In the genomic region with DNA sequence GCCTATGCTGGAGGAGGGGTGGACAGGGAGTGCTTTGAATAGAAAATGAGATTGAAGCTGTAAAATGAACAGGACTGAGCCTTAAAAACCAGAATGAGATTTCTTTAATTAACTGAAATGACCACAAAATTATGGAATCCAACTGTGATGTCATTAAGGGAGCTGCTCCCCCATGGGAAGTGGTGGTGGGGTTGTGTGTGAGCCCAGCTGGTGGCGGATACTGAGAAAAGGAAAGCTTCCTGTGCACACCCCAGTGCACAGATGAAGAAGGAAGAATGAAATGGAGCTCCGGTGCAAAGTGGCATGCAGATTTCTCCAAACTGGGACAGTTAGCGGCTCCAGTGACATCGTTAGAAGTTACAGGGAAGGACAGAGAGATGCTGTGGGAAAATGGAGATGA, we compare ENCODE assay signal across 22 cellular contexts.
DNase-seq lines count a peak whose midpoint lies in the region; ATAC-seq, FAIRE-seq and TF ChIP-seq lines count a peak whose summit lies in the region.
"Had no signal": no experiment of that assay in that cellular context is flagged by ENCODE, and none has a peak within 500 bp of the region (broad histone marks: within the 10 kb centered on the region; RNA-seq: fewer than 3 reads in every experiment).

No MANE protein-coding gene starts in this region.

- no peak for DNase-seq in HepG2 (ENCODE audit: low spot score)
- DNase-seq in right lobe of liver: no peak
- DNase-seq in endodermal cell: no peak
- no peak for DNase-seq in right atrium auricular region (ENCODE audit: low spot score)
- no peak for DNase-seq in NAMALWA (ENCODE audit: low spot score)
- DNase-seq in osteoblast (ENCODE audit: insufficient read length, low spot score, missing footprints): no peak
- no peak for DNase-seq in WERI-Rb-1
- no peak for DNase-seq in spleen
- DNase-seq: BE2C; CD8-positive, alpha-beta memory T cell; DMS53; EL; HFFc6; KBM-7; NCI-H1694 treated with DMSO at 0.1 percent for 48 hours; NCI-H2107; NCI-H2227 treated with DMSO at 0.1 percent for 48 hours; NCI-H510A treated with DMSO at 0.1 percent for 48 hours; NCI-H774; PC-3 had no signal

- ATAC-seq in HepG2 (no peak), right lobe of liver (no peak)
- ATAC-seq: PC-3 had no signal

- WGBS in HepG2 (ENCODE audit: low lambda C conversion rate): 13% methylated on average over 4 of the region's 4 CpGs
- WGBS in right lobe of liver (ENCODE audit: insufficient coverage, low coverage, low lambda C conversion rate, missing lambda C conversion rate): 61% methylated on average over 4 of the region's 4 CpGs
- WGBS in endodermal cell (ENCODE audit: insufficient coverage in 1 of 2, insufficient read length in 1 of 2), 2 experiments: 88 to 93% methylated on average over 4 of the region's 4 CpGs
- 61 to 82% (median 77%) methylated on average over 4 of the region's 4 CpGs for WGBS in spleen, 5 donors

- no TSS peak for BruUV-seq in HepG2 (replicated peaks; lab: Mats Ljungman, UMichigan)

- H3K4me3 Mint-ChIP-seq in endodermal cell: no peak overlapping the region
- H3K4me3 Mint-ChIP-seq: CD8-positive, alpha-beta memory T cell; HFFc6 had no signal

- TF ChIP-seq EP300 in HepG2 (IDR thresholded peaks at IDR 0.05; ENCODE audit: low read depth in 2 of 2, low read length in 2 of 2) (no peak), HepG2 (CRISPR knock-in tag; IDR thresholded peaks at IDR 0.05; ENCODE audit: borderline replicate concordance) (no peak)

- H3K9me3 ChIP-seq in HepG2 (ENCODE audit: low read length): no peaks in the 10 kb centered on the region
- H3K9me3 ChIP-seq in right lobe of liver: no peaks in the 10 kb centered on the region
- H3K9me3 ChIP-seq in endodermal cell (ENCODE audit: control insufficient read depth, low read length): peaks cover under 1% of the 10 kb centered on the region
- H3K9me3 ChIP-seq in right atrium auricular region: no peaks in the 10 kb centered on the region
- H3K9me3 ChIP-seq in osteoblast (ENCODE audit: low read depth, low read length): no peaks in the 10 kb centered on the region
- H3K9me3 ChIP-seq in WERI-Rb-1 (ENCODE audit: severe bottlenecking): no peaks in the 10 kb centered on the region
- H3K9me3 ChIP-seq in spleen: no peaks in the 10 kb centered on the region
- H3K9me3 ChIP-seq: BE2C had no signal

- H3K4me1 ChIP-seq in HepG2 (ENCODE audit: insufficient read depth, low read length) (no peaks in the 10 kb centered on the region), right lobe of liver (no peaks in the 10 kb centered on the region), endodermal cell (ENCODE audit: control insufficient read depth, insufficient read depth, low read length) (no peaks in the 10 kb centered on the region), right atrium auricular region (peaks cover 0 to 13% of the 10 kb centered on the region in 2 donors), osteoblast (ENCODE audit: insufficient read depth, low read length) (no peaks in the 10 kb centered on the region), spleen (no peaks in the 10 kb centered on the region)
- H3K4me1 ChIP-seq: BE2C had no signal

- FAIRE-seq in HepG2 (lab: Jason Lieb, UNC): no peak
- FAIRE-seq: GM12892, H54 had no signal

- H3K27me3 Mint-ChIP-seq in endodermal cell (ENCODE audit: insufficient read depth): peaks cover 2% of the 10 kb centered on the region

- no peak overlapping the region for H3K4me2 ChIP-seq in HepG2 (ENCODE audit: low read depth, low read length)
- H3K4me2 ChIP-seq in osteoblast (ENCODE audit: insufficient read depth, low read length): no peak overlapping the region

- H2AFZ ChIP-seq in HepG2 (ENCODE audit: low read length) (no peak overlapping the region), osteoblast (ENCODE audit: low read length) (no peak overlapping the region)

- H3K79me2 ChIP-seq in HepG2 (ENCODE audit: insufficient read depth, low read length) (no peaks in the 10 kb centered on the region), osteoblast (ENCODE audit: insufficient read depth, low read length) (no peaks in the 10 kb centered on the region)

- H4K20me1 ChIP-seq in HepG2 (ENCODE audit: insufficient read depth, low read length): no peaks in the 10 kb centered on the region
- H4K20me1 ChIP-seq in osteoblast (ENCODE audit: insufficient read depth, low read length): no peaks in the 10 kb centered on the region

- no peak overlapping the region for H3K27ac ChIP-seq in HepG2 (ENCODE audit: extremely low read length, insufficient read depth, low read length)
- H3K27ac ChIP-seq in right lobe of liver: no peak overlapping the region
- peak overlapping the region; percentile 82 for H3K27ac ChIP-seq in endodermal cell (ENCODE audit: low read depth, low read length)
- H3K27ac ChIP-seq in right atrium auricular region: peak overlapping the region; percentile 13 to 41
- H3K27ac ChIP-seq in osteoblast (ENCODE audit: low read depth, low read length): no peak overlapping the region
- H3K27ac ChIP-seq in WERI-Rb-1: no peak overlapping the region
- no peak overlapping the region for H3K27ac ChIP-seq in spleen

- H3K27ac Mint-ChIP-seq in endodermal cell: no peak overlapping the region
- H3K27ac Mint-ChIP-seq: CD8-positive, alpha-beta memory T cell; HFFc6 had no signal

- peaks cover 1% of the 10 kb centered on the region for H3K4me1 Mint-ChIP-seq in endodermal cell

- in situ Hi-C loops in HepG2 (cut with HindIII; ENCODE audit: extremely low pct_ligation_motif_present, low pct_unique_long_range_greater_than_20kb): no loop called here

- peaks cover 3 to 53% of the 10 kb centered on the region in 2 experiments; a peak in 3 of 5 replicates for H3K27me3 ChIP-seq in HepG2 (ENCODE audit: control insufficient read depth in 1 of 2, insufficient read depth in 2 of 2, low read length in 2 of 2)
- no peaks in the 10 kb centered on the region for H3K27me3 ChIP-seq in right lobe of liver
- no peaks in the 10 kb centered on the region for H3K27me3 ChIP-seq in endodermal cell (ENCODE audit: control insufficient read depth, insufficient read depth, low read length, poor library complexity, severe bottlenecking)
- no peaks in the 10 kb centered on the region for H3K27me3 ChIP-seq in right atrium auricular region
- H3K27me3 ChIP-seq in osteoblast (ENCODE audit: insufficient read depth, low read length): peaks cover 5% of the 10 kb centered on the region
- H3K27me3 ChIP-seq in WERI-Rb-1 (ENCODE audit: insufficient read depth, low read depth, severe bottlenecking): no peaks in the 10 kb centered on the region
- H3K27me3 ChIP-seq in spleen (replicated peaks in 1 of 7): no peaks in the 10 kb centered on the region
- H3K27me3 ChIP-seq: BE2C had no signal

- H3K36me3 Mint-ChIP-seq in endodermal cell (ENCODE audit: low read depth): no peaks in the 10 kb centered on the region
- H3K36me3 Mint-ChIP-seq: CD8-positive, alpha-beta memory T cell had no signal

- peaks cover under 1% of the 10 kb centered on the region for H3K9me3 Mint-ChIP-seq in endodermal cell
- H3K9me3 Mint-ChIP-seq: CD8-positive, alpha-beta memory T cell; HFFc6 had no signal

- POLR2A ChIA-PET in HepG2 (lab: Yijun Ruan, JAX): no interaction called here

- TF ChIP-seq RAD21 in HepG2 (CRISPR knock-in tag; IDR thresholded peaks at IDR 0.05): no peak

- TF ChIP-seq POLR2A in HepG2 (IDR thresholded peaks at IDR 0.05; ENCODE audit: insufficient read depth in 1 of 2, low read depth in 2 of 2, low read length in 2 of 2) (no peak), right lobe of liver (IDR thresholded peaks at IDR 0.05) (no peak), spleen (IDR thresholded peaks at IDR 0.05) (no peak)

- CTCF ChIA-PET in HepG2 (lab: Yijun Ruan, JAX; ENCODE audit: low intra/inter-chr PET ratio, low total read pairs): no interaction called here

- intact Hi-C loops in HepG2 (cut with micrococcal nuclease; ENCODE audit: unreplicated experiment): no loop called here
- intact Hi-C loops in right lobe of liver (cut with DNase I): no loop called here
- intact Hi-C loops in spleen (cut with DNase I; ENCODE audit: low total_unique reads): no loop called here

- H3K4me3 ChIP-seq in HepG2 (replicated peaks in 1 of 3; ENCODE audit: insufficient read depth in 1 of 3, low read depth in 2 of 3, low read length in 3 of 3) (no peak overlapping the region), right lobe of liver (no peak overlapping the region), endodermal cell (ENCODE audit: low read length) (no peak overlapping the region), right atrium auricular region (no peak overlapping the region), osteoblast (ENCODE audit: insufficient read depth, low read length) (no peak overlapping the region), WERI-Rb-1 (ENCODE audit: low read depth, low read length) (no peak overlapping the region), spleen (no peak overlapping the region)

- H3K36me3 ChIP-seq in HepG2 (replicated peaks in 1 of 2; ENCODE audit: control insufficient read depth in 1 of 2, insufficient read depth in 2 of 2, low read length in 2 of 2) (no peaks in the 10 kb centered on the region), right lobe of liver (no peaks in the 10 kb centered on the region), endodermal cell (ENCODE audit: control insufficient read depth, insufficient read depth, low read length) (no peaks in the 10 kb centered on the region), right atrium auricular region (no peaks in the 10 kb centered on the region), osteoblast (ENCODE audit: insufficient read depth, low read length) (no peaks in the 10 kb centered on the region), WERI-Rb-1 (no peaks in the 10 kb centered on the region), spleen (no peaks in the 10 kb centered on the region)
- H3K36me3 ChIP-seq: BE2C had no signal

- TF ChIP-seq CTCF in HepG2 (CRISPR knock-in tag; IDR thresholded peaks at IDR 0.05) (no peak), right lobe of liver (IDR thresholded peaks at IDR 0.05) (no peak), endodermal cell (conservative IDR thresholded peaks at IDR 0.05) (no peak), right atrium auricular region (IDR thresholded peaks at IDR 0.05) (no peak), osteoblast (IDR thresholded peaks at IDR 0.05; ENCODE audit: extremely low read depth, low read depth, low read length) (no peak), WERI-Rb-1 (IDR thresholded peaks at IDR 0.05; ENCODE audit: low read depth, low read length) (no peak), spleen (IDR thresholded peaks at IDR 0.05 in 8 of 11, conservative IDR thresholded peaks at IDR 0.05 in 3 of 11) (no peak)

- H3K9ac ChIP-seq in HepG2 (ENCODE audit: insufficient read depth, low read depth, low read length): no peak overlapping the region
- no peak overlapping the region for H3K9ac ChIP-seq in endodermal cell (ENCODE audit: extremely low read depth, low read length, poor library complexity, severe bottlenecking)

TF ChIP-seq in HepG2, 621 proteins besides CTCF, POLR2A, EP300 and RAD21 (continues in another document):
- peak; percentile 13; the same call in 1 of the 2 replicates for TF ChIP-seq CREB1 (IDR thresholded peaks at IDR 0.05)
- no peak for TF ChIP-seq CREB1 (CRISPR knock-in tag; IDR thresholded peaks at IDR 0.05)

Comparison
In these comparisons a context has a peak if more than half of its experiments do, and no peak if none do; other contexts are left out.
1. H3K27ac ChIP-seq: peak in endodermal cell (single experiment) and right atrium auricular region (2 of 2); none in HepG2 (single experiment), right lobe of liver (0 of 3), osteoblast (single experiment), WERI-Rb-1 (single experiment) and spleen (0 of 8).